11 cellular contexts compared by ENCODE assay signal in genomic region chr16:66554021-66554420, GRCh38. TPM values are rescaled to one million over a fixed set of nuclear protein-coding genes. Genes with fewer than 3 reads are reported as not detected.
DNase-seq lines count a peak whose midpoint lies in the region; ATAC-seq and TF ChIP-seq lines count a peak whose summit lies in the region.
"Had no signal": no experiment of that assay in that cellular context is flagged by ENCODE, and none has a peak within 500 bp of the region (broad histone marks: within the 10 kb centered on the region; RNA-seq: fewer than 3 reads in every experiment).

No MANE protein-coding gene starts in this region.

- no peak for TF ChIP-seq CTCF in KMS-11 (conservative IDR thresholded peaks at IDR 0.05; ENCODE audit: low read depth, low read length)
- TF ChIP-seq CTCF in brain microvascular endothelial cell (IDR thresholded peaks at IDR 0.05; ENCODE audit: low read depth, low read length, missing control alignments), result no peak

- H3K4me3 Mint-ChIP-seq in CD4-positive, CD25-positive, alpha-beta regulatory T cell, result peak overlapping the region; percentile 97 to 99 (median 98)
- peak overlapping the region; percentile 99 for H3K4me3 Mint-ChIP-seq in natural killer cell treated with Interleukin-12 subunit alpha and Interleukin-12 subunit beta and Interleukin-15 and Interleukin-18, amount 100 ng/mL, for 72 hours

- H3K27me3 Mint-ChIP-seq in CD4-positive, CD25-positive, alpha-beta regulatory T cell, result no peaks in the 10 kb centered on the region
- no peaks in the 10 kb centered on the region for H3K27me3 Mint-ChIP-seq in natural killer cell treated with Interleukin-12 subunit alpha and Interleukin-12 subunit beta and Interleukin-15 and Interleukin-18, amount 100 ng/mL, for 72 hours

- no peaks in the 10 kb centered on the region for H3K9me3 Mint-ChIP-seq in CD4-positive, CD25-positive, alpha-beta regulatory T cell
- no peaks in the 10 kb centered on the region for H3K9me3 Mint-ChIP-seq in natural killer cell treated with Interleukin-12 subunit alpha and Interleukin-12 subunit beta and Interleukin-15 and Interleukin-18, amount 100 ng/mL, for 72 hours

- H3K9me3 ChIP-seq in CD4-positive, CD25-positive, alpha-beta regulatory T cell (ENCODE audit: control insufficient read depth in 2 of 2, low read length in 2 of 2), result no peaks in the 10 kb centered on the region

- DNase-seq in CD4-positive, CD25-positive, alpha-beta regulatory T cell, result no peak
- DNase-seq in brain microvascular endothelial cell (no peak), putamen (ENCODE audit: low spot score) (no peak), NCI-H524 (lab: John Stamatoyannopoulos, UW) (no peak)
- no peak for DNase-seq in natural killer cell treated with Interleukin-12 subunit alpha and Interleukin-12 subunit beta and Interleukin-15 and Interleukin-18, amount 100 ng/mL, for 72 hours (ENCODE audit: low spot score)
- DNase-seq: HCEC 1CT, NCI-H345, Right ventricle myocardium superior had no signal

- peak overlapping the region; percentile 93 for H3K4me2 ChIP-seq in KMS-11

- no peak for ATAC-seq in CD4-positive, CD25-positive, alpha-beta regulatory T cell (ENCODE audit: low read depth in 2 of 2)
- no peak for ATAC-seq in natural killer cell treated with Interleukin-12 subunit alpha and Interleukin-12 subunit beta and Interleukin-15 and Interleukin-18, amount 100 ng/mL, for 72 hours
- no peak for ATAC-seq in HG02610 (IDR thresholded peaks at IDR 0.05; ENCODE audit: unreplicated experiment)
- ATAC-seq: WTC11 had no signal

- H3K27ac ChIP-seq in CD4-positive, CD25-positive, alpha-beta regulatory T cell (ENCODE audit: insufficient read depth, low read length, poor library complexity, severe bottlenecking), result peak overlapping the region; percentile 88
- no peak overlapping the region for H3K27ac ChIP-seq in KMS-11
- no peak overlapping the region for H3K27ac ChIP-seq in brain microvascular endothelial cell

- no peak overlapping the region for H2AFZ ChIP-seq in KMS-11 (ENCODE audit: low read depth)

- H3K9ac ChIP-seq in KMS-11, result no peak overlapping the region

- peaks cover 87% of the 10 kb centered on the region for H3K4me1 ChIP-seq in CD4-positive, CD25-positive, alpha-beta regulatory T cell (ENCODE audit: control insufficient read depth, insufficient read depth, low read length, poor library complexity, severe bottlenecking)
- H3K4me1 ChIP-seq in KMS-11 (ENCODE audit: low read depth, poor library complexity, severe bottlenecking), result peaks cover 67% of the 10 kb centered on the region

- H3K79me2 ChIP-seq in KMS-11 (ENCODE audit: insufficient read depth, low read depth), result peaks cover 59% of the 10 kb centered on the region

- H3K36me3 ChIP-seq in CD4-positive, CD25-positive, alpha-beta regulatory T cell (ENCODE audit: control insufficient read depth, insufficient read depth, low read length), result peaks cover 24% of the 10 kb centered on the region
- H3K36me3 ChIP-seq in KMS-11 (ENCODE audit: insufficient read depth), result no peaks in the 10 kb centered on the region
- no peaks in the 10 kb centered on the region for H3K36me3 ChIP-seq in brain microvascular endothelial cell (replicated peaks)

- peaks cover 18% of the 10 kb centered on the region for H3K36me3 Mint-ChIP-seq in CD4-positive, CD25-positive, alpha-beta regulatory T cell
- peaks cover 38% of the 10 kb centered on the region for H3K36me3 Mint-ChIP-seq in natural killer cell treated with Interleukin-12 subunit alpha and Interleukin-12 subunit beta and Interleukin-15 and Interleukin-18, amount 100 ng/mL, for 72 hours

- no peaks in the 10 kb centered on the region for H4K20me1 ChIP-seq in KMS-11 (ENCODE audit: insufficient read depth)

- H3K4me1 Mint-ChIP-seq in CD4-positive, CD25-positive, alpha-beta regulatory T cell, result peaks cover 45 to 87% (median 69%) of the 10 kb centered on the region in 4 donors
- peaks cover 59 to 74% of the 10 kb centered on the region in 2 donors for H3K4me1 Mint-ChIP-seq in natural killer cell treated with Interleukin-12 subunit alpha and Interleukin-12 subunit beta and Interleukin-15 and Interleukin-18, amount 100 ng/mL, for 72 hours (ENCODE audit: low read depth in 2 of 2)

- in situ Hi-C loops in brain microvascular endothelial cell (cut with HindIII; ENCODE audit: low pct_ligation_motif_present, low sequenced_read_pairs), result no loop called here

- no peaks in the 10 kb centered on the region for H3K27me3 ChIP-seq in CD4-positive, CD25-positive, alpha-beta regulatory T cell (ENCODE audit: control insufficient read depth, insufficient read depth, low read length)
- H3K27me3 ChIP-seq in KMS-11 (ENCODE audit: insufficient read depth, low read depth) (no peaks in the 10 kb centered on the region), brain microvascular endothelial cell (replicated peaks) (no peaks in the 10 kb centered on the region)

- H3K27ac Mint-ChIP-seq in CD4-positive, CD25-positive, alpha-beta regulatory T cell, result peak overlapping the region; percentile 92 to 98 (median 97)
- H3K27ac Mint-ChIP-seq in natural killer cell treated with Interleukin-12 subunit alpha and Interleukin-12 subunit beta and Interleukin-15 and Interleukin-18, amount 100 ng/mL, for 72 hours, result peak overlapping the region; percentile 96 to 97
- H3K27ac Mint-ChIP-seq: WTC11 had no signal

- H3K4me3 ChIP-seq in CD4-positive, CD25-positive, alpha-beta regulatory T cell (ENCODE audit: low read depth, low read length), result peak overlapping the region; percentile 97
- H3K4me3 ChIP-seq in KMS-11 (IDR thresholded peaks at IDR 0.05; ENCODE audit: insufficient read depth, low read depth, low read length) (no peak overlapping the region), brain microvascular endothelial cell (ENCODE audit: low read depth, low read length) (peak overlapping the region; percentile 71)

RNA-seq across cellular contexts. Expression of gene CKLF, which starts 1.6 kb away (rescaled TPM):
- 48.2 TPM for total RNA-seq in CD4-positive, CD25-positive, alpha-beta regulatory T cell
- 100 to 1,000 TPM; 157 to 242 (median 168) TPM for polyA plus RNA-seq in CD4-positive, CD25-positive, alpha-beta regulatory T cell
- total RNA-seq in natural killer cell treated with Interleukin-12 subunit alpha and Interleukin-12 subunit beta and Interleukin-15 and Interleukin-18, amount 100 ng/mL, for 72 hours, result 10 to 100 TPM; 71.2 to 78.6 TPM

RNA-seq across cellular contexts. Expression of gene TK2, which starts 4.1 kb away (rescaled TPM):
- 8.2 TPM for total RNA-seq in CD4-positive, CD25-positive, alpha-beta regulatory T cell
- polyA plus RNA-seq in CD4-positive, CD25-positive, alpha-beta regulatory T cell, result 1 to 10 TPM; 5.1 to 8.8 (median 7.7) TPM
- 1 to 10 TPM; 5.9 to 6.3 TPM for total RNA-seq in natural killer cell treated with Interleukin-12 subunit alpha and Interleukin-12 subunit beta and Interleukin-15 and Interleukin-18, amount 100 ng/mL, for 72 hours

RNA-seq across cellular contexts. Expression of gene CMTM1, which starts 12.2 kb away (rescaled TPM):
- total RNA-seq in CD4-positive, CD25-positive, alpha-beta regulatory T cell, result 3.2 TPM
- 1 to 10 TPM in 2 of 4 donors, under 1 TPM in 2; 0.26 to 1.7 (median 0.96) TPM for polyA plus RNA-seq in CD4-positive, CD25-positive, alpha-beta regulatory T cell
- total RNA-seq in natural killer cell treated with Interleukin-12 subunit alpha and Interleukin-12 subunit beta and Interleukin-15 and Interleukin-18, amount 100 ng/mL, for 72 hours, result 10 to 100 TPM in 1 of 2 donors, 1 to 10 TPM in 1; 7.2 to 11.6 TPM

RNA-seq across cellular contexts. Expression of gene CMTM2, which starts 25.2 kb away (rescaled TPM):
- total RNA-seq in CD4-positive, CD25-positive, alpha-beta regulatory T cell, result 0.49 TPM
- not detected for polyA plus RNA-seq in CD4-positive, CD25-positive, alpha-beta regulatory T cell
- under 1 TPM; 0.45 to 0.67 TPM for total RNA-seq in natural killer cell treated with Interleukin-12 subunit alpha and Interleukin-12 subunit beta and Interleukin-15 and Interleukin-18, amount 100 ng/mL, for 72 hours
- total RNA-seq: WTC11 had no signal

RNA-seq across cellular contexts. Expression of gene CMTM3, which starts 50.5 kb away (rescaled TPM):
- total RNA-seq in CD4-positive, CD25-positive, alpha-beta regulatory T cell, result 83.1 TPM
- 100 to 1,000 TPM in 3 of 4 donors, 10 to 100 TPM in 1; 98.6 to 127 (median 124) TPM for polyA plus RNA-seq in CD4-positive, CD25-positive, alpha-beta regulatory T cell
- total RNA-seq in natural killer cell treated with Interleukin-12 subunit alpha and Interleukin-12 subunit beta and Interleukin-15 and Interleukin-18, amount 100 ng/mL, for 72 hours, result 10 to 100 TPM; 43.8 to 49.7 TPM
